In genomic region chr22:35638408-35638807, GRCh38 we compare ENCODE assay signal across 12 cellular contexts. TPM values are rescaled to one million over a fixed set of nuclear protein-coding genes. Genes with fewer than 3 reads are reported as not detected.
DNase-seq lines count a peak whose midpoint lies in the region; ATAC-seq and TF ChIP-seq lines count a peak whose summit lies in the region.
"Had no signal": no experiment of that assay in that cellular context is flagged by ENCODE, and none has a peak within 500 bp of the region (broad histone marks: within the 10 kb centered on the region; RNA-seq: fewer than 3 reads in every experiment).

No MANE protein-coding gene starts in this region.

- no peaks in the 10 kb centered on the region for H3K36me3 ChIP-seq in ascending aorta
- H3K36me3 ChIP-seq in heart right ventricle = no peaks in the 10 kb centered on the region
- H3K36me3 ChIP-seq: BLaER1 treated with 17β-estradiol and CSF1 and Interleukin-3, amounts not matched to agents 10 nM and 100 nM had no signal

- H3K27ac ChIP-seq in ascending aorta = peak overlapping the region; percentile 77 to 89
- peak overlapping the region; percentile 74 to 91 (median 85) for H3K27ac ChIP-seq in heart right ventricle
- H3K27ac ChIP-seq: BLaER1 treated with 17β-estradiol and CSF1 and Interleukin-3, amounts not matched to agents 10 nM and 100 nM had no signal

- H3K4me1 Mint-ChIP-seq in osteocyte (ENCODE audit: unreplicated experiment) = peaks cover 14% of the 10 kb centered on the region

- H3K9me3 ChIP-seq in ascending aorta = no peaks in the 10 kb centered on the region
- no peaks in the 10 kb centered on the region for H3K9me3 ChIP-seq in heart right ventricle
- H3K9me3 ChIP-seq: BLaER1 treated with 17β-estradiol and CSF1 and Interleukin-3, amounts not matched to agents 10 nM and 100 nM had no signal

- H3K27me3 ChIP-seq in ascending aorta (no peaks in the 10 kb centered on the region), heart right ventricle (no peaks in the 10 kb centered on the region)
- H3K27me3 ChIP-seq: BLaER1 treated with 17β-estradiol and CSF1 and Interleukin-3, amounts not matched to agents 10 nM and 100 nM had no signal

- H3K36me3 Mint-ChIP-seq in osteocyte (ENCODE audit: unreplicated experiment) = no peaks in the 10 kb centered on the region

- H3K4me3 Mint-ChIP-seq in osteocyte (ENCODE audit: unreplicated experiment) = no peak overlapping the region

- WGBS in heart right ventricle, 2 donors = 8 to 12% methylated on average over 13 of the region's 13 CpGs

- no peak for TF ChIP-seq CTCF in ascending aorta (IDR thresholded peaks at IDR 0.05)
- no peak for TF ChIP-seq CTCF in heart right ventricle (IDR thresholded peaks at IDR 0.05)
- no peak for TF ChIP-seq CTCF in osteocyte (IDR thresholded peaks at IDR 0.05)

- ATAC-seq in heart right ventricle = peak; percentile 94 to 98 (median 97)
- ATAC-seq in HG02763 (IDR thresholded peaks at IDR 0.05; ENCODE audit: unreplicated experiment) = no peak

- intact Hi-C loops in ascending aorta (cut with DNase I) (no loop called here), heart right ventricle (cut with DNase I) (loop anchor here in 6 of 10 donors (1.0 to 10.0 kb wide), 6 partner anchors 10 to 286 kb away; partner anchors contain the start of gene APOL6 (in 1 of the 6))

- no peaks in the 10 kb centered on the region for H3K27me3 Mint-ChIP-seq in osteocyte (ENCODE audit: unreplicated experiment)

- no peaks in the 10 kb centered on the region for H3K9me3 Mint-ChIP-seq in osteocyte (ENCODE audit: unreplicated experiment)

- H3K4me3 ChIP-seq in ascending aorta (no peak overlapping the region), heart right ventricle (peak overlapping the region in 3 of 10 donors; percentile 6 to 18 (median 17))
- H3K4me3 ChIP-seq: BLaER1 treated with 17β-estradiol and CSF1 and Interleukin-3, amounts not matched to agents 10 nM and 100 nM had no signal

- H3K4me1 ChIP-seq in ascending aorta = peaks cover 10 to 11% of the 10 kb centered on the region in 2 donors
- peaks cover 13 to 63% (median 35%) of the 10 kb centered on the region in 9 donors for H3K4me1 ChIP-seq in heart right ventricle

- peak; percentile 82 for DNase-seq in AG08396 (ENCODE audit: low spot score)
- peak in 1 of 2 donors; percentile 92 for DNase-seq in ascending aorta (ENCODE audit: low spot score in 2 of 2)
- DNase-seq in heart right ventricle = peak; percentile 93
- peak; percentile 89 for DNase-seq in osteocyte (ENCODE audit: extremely low spot score, unreplicated experiment)
- no peak for DNase-seq in activated CD4-positive, alpha-beta T cell treated with anti-CD3 and anti-CD28 coated beads, Interleukin-2, amount 50 U/mL, for 1 hour
- no peak for DNase-seq in NCI-H2196 (lab: John Stamatoyannopoulos, UW; ENCODE audit: unreplicated experiment)
- DNase-seq in MV-4-11 (lab: John Stamatoyannopoulos, UW) = no peak
- DNase-seq: activated CD4-positive, alpha-beta T cell treated with anti-CD3 and anti-CD28 coated beads for 1 hour; NCI-H526 treated with DMSO at 0.1 percent for 48 hours had no signal

- peak overlapping the region; percentile 80 for H3K27ac Mint-ChIP-seq in osteocyte (ENCODE audit: unreplicated experiment)

RNA-seq across cellular contexts. Expression of gene APOL6, which starts 9.8 kb away (rescaled TPM):
- total RNA-seq in ascending aorta (6.4 TPM), heart right ventricle (10 to 100 TPM in 2 of 10 donors, 1 to 10 TPM in 8; 4.6 to 51.9 (median 8.7) TPM), osteocyte (11.8 and 14.3 TPM in 2 replicates)
- polyA plus RNA-seq in heart right ventricle = 1 to 10 TPM; 1.7 to 4.0 TPM

RNA-seq across cellular contexts. Expression of gene MB, which starts 21.3 kb away (rescaled TPM):
- total RNA-seq in ascending aorta (not detected), heart right ventricle (over 10,000 TPM in 9 of 10 donors, 1,000 to 10,000 TPM in 1; 9,966 to 22,407 (median 14,751) TPM), osteocyte (not detected in 2 replicates)
- over 10,000 TPM in 1 of 2 donors, 1,000 to 10,000 TPM in 1; 8,931 to 10,284 TPM for polyA plus RNA-seq in heart right ventricle
- total RNA-seq: renal cortical epithelial cell had no signal

Comparison
In these comparisons a context has a peak if more than half of its experiments do, and no peak if none do; other contexts are left out.
1. DNase-seq: peak in AG08396 (single experiment), heart right ventricle (2 of 2) and osteocyte (single experiment); none in activated CD4-positive, alpha-beta T cell treated with anti-CD3 and anti-CD28 coated beads, Interleukin-2, amount 50 U/mL, for 1 hour (single experiment), NCI-H2196 (single experiment) and MV-4-11 (single experiment).
2. RNA of gene MB, which starts 21.3 kb away (total RNA-seq): 9,966 to 22,407 TPM in heart right ventricle; not detected in ascending aorta (single experiment) and not detected in osteocyte; every median in the first group is over 1,000 times any median in the second.